ENCODE assay signal across 8 cellular contexts in genomic region chr10:13528138-13528874, GRCh38. TPM values are rescaled to one million over a fixed set of nuclear protein-coding genes. Genes with fewer than 3 reads are reported as not detected.
DNase-seq lines count a peak whose midpoint lies in the region; ATAC-seq and TF ChIP-seq lines count a peak whose summit lies in the region.

No MANE protein-coding gene starts in this region.

- H3K9me3 ChIP-seq in cardiac muscle cell (ENCODE audit: low read depth) (no peaks in the 10 kb centered on the region), trophoblast cell (ENCODE audit: insufficient read depth, low read depth, low read length) (no peaks in the 10 kb centered on the region)

- H3K36me3 ChIP-seq in cardiac muscle cell (no peaks in the 10 kb centered on the region), trophoblast cell (ENCODE audit: control insufficient read depth in 1 of 2, insufficient read depth in 2 of 2, low read length in 2 of 2) (peaks cover 3 to 6% of the 10 kb centered on the region in 2 experiments)

- H3K4me1 Mint-ChIP-seq in WTC11, result peaks cover 36% of the 10 kb centered on the region

- peak overlapping the region; percentile 95 for H3K14ac ChIP-seq in trophoblast cell (ENCODE audit: low read length)

- H4K8ac ChIP-seq in trophoblast cell (ENCODE audit: low read depth, low read length), result peak overlapping the region; percentile 69

- TF ChIP-seq CTCF in WTC11 (IDR thresholded peaks at IDR 0.05) (no peak), cardiac muscle cell (IDR thresholded peaks at IDR 0.05; ENCODE audit: low read depth, low read length) (no peak)

- WGBS in trophoblast cell (ENCODE audit: extremely low coverage, insufficient coverage, insufficient read length), result no CpG with 5 or more reads among the region's 103 CpGs

- H3K79me2 ChIP-seq in trophoblast cell (ENCODE audit: control insufficient read depth, insufficient read depth, low read length, poor library complexity), result peaks cover 6% of the 10 kb centered on the region

- H3K4me3 ChIP-seq in cardiac muscle cell (peak overlapping the region; percentile 74), trophoblast cell (ENCODE audit: low read depth, low read length) (peak overlapping the region; percentile 85)

- H3K9ac ChIP-seq in trophoblast cell (ENCODE audit: low read length), result peak overlapping the region; percentile 85

- H3K4me3 Mint-ChIP-seq in WTC11, result peak overlapping the region; percentile 75

- H2AK5ac ChIP-seq in trophoblast cell (ENCODE audit: low read length), result no peak overlapping the region

- H3K4me1 ChIP-seq in cardiac muscle cell (ENCODE audit: low read depth), result peaks cover 8% of the 10 kb centered on the region
- peaks cover 7% of the 10 kb centered on the region in 2 experiments for H3K4me1 ChIP-seq in trophoblast cell (ENCODE audit: control insufficient read depth in 1 of 2, insufficient read depth in 2 of 2, low read length in 2 of 2)

- H3K4me2 ChIP-seq in trophoblast cell (ENCODE audit: low read length), result peak overlapping the region; percentile 75

- peak overlapping the region; percentile 77 for H2BK5ac ChIP-seq in trophoblast cell (ENCODE audit: low read depth, low read length, poor library complexity)

- DNase-seq in NCI-H2227 (lab: John Stamatoyannopoulos, UW; ENCODE audit: unreplicated experiment), result peak; percentile 11
- DNase-seq in NCI-H2227 treated with DMSO at 0.1 percent for 48 hours (lab: John Stamatoyannopoulos, UW), result no peak
- peak; percentile 38 for DNase-seq in WTC11 (ENCODE audit: low spot score)
- DNase-seq in cardiac muscle cell (ENCODE audit: low read depth in 1 of 2, low spot score in 1 of 2), result peak; percentile 8 to 70
- peak in 1 of 2 donors; percentile 38 for DNase-seq in trophoblast cell
- DNase-seq in NCI-H2081 (lab: John Stamatoyannopoulos, UW), result no peak

- H3K9me3 Mint-ChIP-seq in WTC11, result no peaks in the 10 kb centered on the region

- CTCF ChIA-PET in WTC11 (lab: Charles Lee), result interaction anchor here (1.0 to 4.6 kb wide), 5 partner anchors 8 to 156 kb away, joined by 3 to 42 read pairs (median 9); no protein-coding TSS in a partner anchor

- peak overlapping the region; percentile 78 for H3K4ac ChIP-seq in trophoblast cell (ENCODE audit: low read depth, low read length)

- peak overlapping the region; percentile 87 for H2BK120ac ChIP-seq in trophoblast cell (ENCODE audit: insufficient read depth, low read length, poor library complexity)

- peak overlapping the region; percentile 31 for H4K12ac ChIP-seq in trophoblast cell (ENCODE audit: low read depth, low read length)

- no peak overlapping the region for H3K27ac Mint-ChIP-seq in WTC11

- H2BK12ac ChIP-seq in trophoblast cell (ENCODE audit: low read length), result peak overlapping the region; percentile 62

- H3K36me3 Mint-ChIP-seq in WTC11, result no peaks in the 10 kb centered on the region

- peak overlapping the region; percentile 89 for H3K18ac ChIP-seq in trophoblast cell (ENCODE audit: low read length)

- ATAC-seq in WTC11 (peak; percentile 19), HG02884 (IDR thresholded peaks at IDR 0.05; ENCODE audit: unreplicated experiment) (no peak), HG03175 (IDR thresholded peaks at IDR 0.05; ENCODE audit: unreplicated experiment) (no peak)

- H3K79me1 ChIP-seq in trophoblast cell (ENCODE audit: low read length), result peaks cover 12% of the 10 kb centered on the region

- POLR2A ChIA-PET in WTC11 (lab: Charles Lee), result no interaction called here

- peak overlapping the region; percentile 85 for H4K91ac ChIP-seq in trophoblast cell (ENCODE audit: low read depth, low read length)

- H3K27ac ChIP-seq in cardiac muscle cell, result no peak overlapping the region
- peak overlapping the region; percentile 54 for H3K27ac ChIP-seq in trophoblast cell (ENCODE audit: low read depth, low read length)

- H3K27me3 ChIP-seq in cardiac muscle cell (peaks cover 47% of the 10 kb centered on the region), trophoblast cell (ENCODE audit: insufficient read depth, low read length) (no peaks in the 10 kb centered on the region)

- peak overlapping the region; percentile 92 for H2AFZ ChIP-seq in trophoblast cell (ENCODE audit: insufficient read depth, low read length, poor library complexity)

- no peak overlapping the region for H3K23ac ChIP-seq in trophoblast cell (ENCODE audit: low read length)

- peaks cover 35% of the 10 kb centered on the region for H3K27me3 Mint-ChIP-seq in WTC11 (ENCODE audit: low read depth)

TF ChIP-seq in WTC11, 78 proteins besides CTCF, POLR2A, EP300 and RAD21:
- TF ChIP-seq PRRX2 (CRISPR knock-in tag; IDR thresholded peaks at IDR 0.05), result no peak
- no peak for TF ChIP-seq ZBTB21 (CRISPR knock-in tag; IDR thresholded peaks at IDR 0.05; ENCODE audit: borderline replicate concordance)
- peak; percentile 77 for TF ChIP-seq ZNF423 (CRISPR knock-in tag; IDR thresholded peaks at IDR 0.05)
- TF ChIP-seq MYBL2 (CRISPR knock-in tag; IDR thresholded peaks at IDR 0.05), result no peak
- no peak for TF ChIP-seq SMAD4 (CRISPR knock-in tag; IDR thresholded peaks at IDR 0.05)

RNA-seq across cellular contexts. Expression of gene BEND7, which starts 0.5 kb away (rescaled TPM):
- total RNA-seq in WTC11 (2021), result 12.8 to 15.8 TPM (median 13.4 TPM) in 3 replicates
- total RNA-seq in cardiac muscle cell, result 10.1 and 10.7 TPM in 2 replicates
- polyA plus RNA-seq in cardiac muscle cell, result 10.8 and 12.2 TPM in 2 replicates
- polyA plus RNA-seq in trophoblast cell (2013), result 25.8 and 27.4 TPM in 2 replicates

RNA-seq across cellular contexts. Expression of gene PRPF18, which starts 58.5 kb away (rescaled TPM):
- total RNA-seq in WTC11 (2021) (11.5 to 13.4 TPM (median 11.8 TPM) in 3 replicates), cardiac muscle cell (12.9 and 17.3 TPM in 2 replicates)
- polyA plus RNA-seq in cardiac muscle cell, result 14.2 and 17.2 TPM in 2 replicates
- 17.3 and 19.2 TPM in 2 replicates for polyA plus RNA-seq in trophoblast cell (2013)

Comparison
In these comparisons a context has a peak if more than half of its experiments do, and no peak if none do; other contexts are left out.
1. DNase-seq: peak in NCI-H2227 (single experiment), WTC11 (single experiment) and cardiac muscle cell (2 of 2); none in NCI-H2227 treated with DMSO at 0.1 percent for 48 hours (single experiment) and NCI-H2081 (0 of 2).